15 cellular contexts compared by ENCODE assay signal in genomic region chr6:15412767-15413166, GRCh38.
DNase-seq lines count a peak whose midpoint lies in the region; ATAC-seq and TF ChIP-seq lines count a peak whose summit lies in the region.
"Had no signal": no experiment of that assay in that cellular context is flagged by ENCODE, and none has a peak within 500 bp of the region (broad histone marks: within the 10 kb centered on the region; RNA-seq: fewer than 3 reads in every experiment).

No MANE protein-coding gene starts in this region.

- no peak for TF ChIP-seq CTCF in CD4-positive, alpha-beta T cell (IDR thresholded peaks at IDR 0.05)
- TF ChIP-seq CTCF in WTC11 (IDR thresholded peaks at IDR 0.05) (no peak), osteocyte (IDR thresholded peaks at IDR 0.05) (no peak)

- ATAC-seq in activated CD4-positive, alpha-beta T cell treated with anti-CD3 and anti-CD28 coated beads for 36 hours = no peak
- ATAC-seq in CD4-positive, alpha-beta T cell (ENCODE audit: poor library complexity) = no peak
- no peak for ATAC-seq in WTC11
- no peak for ATAC-seq in HG03354 (IDR thresholded peaks at IDR 0.05; ENCODE audit: poor library complexity, severe bottlenecking, unreplicated experiment)
- ATAC-seq in left lobe of liver = no peak
- ATAC-seq: K562, Panc1, Right ventricle myocardium inferior had no signal

- intact Hi-C loops in activated CD4-positive, alpha-beta T cell treated with anti-CD3 and anti-CD28 coated beads, Interleukin-2, amount 10 ng/mL, durations not matched to agents 24 days and 14 days (cut with micrococcal nuclease) = no loop called here
- intact Hi-C loops in activated CD4-positive, alpha-beta T cell treated with anti-CD3 and anti-CD28 coated beads for 36 hours (cut with DNase I, micrococcal nuclease) = no loop called here
- intact Hi-C loops in CD4-positive, alpha-beta T cell (cut with DNase I, micrococcal nuclease) = no loop called here

- peaks cover 55% of the 10 kb centered on the region for H3K36me3 Mint-ChIP-seq in activated CD4-positive, alpha-beta T cell treated with anti-CD3 and anti-CD28 coated beads, Interleukin-2, amount 10 ng/mL, durations not matched to agents 24 days and 14 days (ENCODE audit: low read depth)
- peaks cover 60% of the 10 kb centered on the region for H3K36me3 Mint-ChIP-seq in activated CD4-positive, alpha-beta T cell treated with anti-CD3 and anti-CD28 coated beads for 36 hours (ENCODE audit: low read depth)
- H3K36me3 Mint-ChIP-seq in CD4-positive, alpha-beta T cell (ENCODE audit: low read depth) = peaks cover 59% of the 10 kb centered on the region
- peaks cover 58% of the 10 kb centered on the region for H3K36me3 Mint-ChIP-seq in WTC11
- peaks cover 12% of the 10 kb centered on the region for H3K36me3 Mint-ChIP-seq in osteocyte (ENCODE audit: unreplicated experiment)

- peaks cover 69% of the 10 kb centered on the region for H3K4me1 Mint-ChIP-seq in activated CD4-positive, alpha-beta T cell treated with anti-CD3 and anti-CD28 coated beads, Interleukin-2, amount 10 ng/mL, durations not matched to agents 24 days and 14 days
- H3K4me1 Mint-ChIP-seq in activated CD4-positive, alpha-beta T cell treated with anti-CD3 and anti-CD28 coated beads for 36 hours = peaks cover 75% of the 10 kb centered on the region
- H3K4me1 Mint-ChIP-seq in CD4-positive, alpha-beta T cell (ENCODE audit: low read depth) = peaks cover 72% of the 10 kb centered on the region
- H3K4me1 Mint-ChIP-seq in WTC11 = peaks cover 77% of the 10 kb centered on the region
- peaks cover 23% of the 10 kb centered on the region for H3K4me1 Mint-ChIP-seq in osteocyte (ENCODE audit: unreplicated experiment)

- H3K27me3 ChIP-seq in CD4-positive, alpha-beta T cell (ENCODE audit: control insufficient read depth, insufficient read depth, low read length) = no peaks in the 10 kb centered on the region

- DNase-seq in activated CD4-positive, alpha-beta T cell treated with anti-CD3 and anti-CD28 coated beads, Interleukin-2, amount 10 ng/mL, durations not matched to agents 24 days and 14 days = no peak
- no peak for DNase-seq in activated CD4-positive, alpha-beta T cell treated with anti-CD3 and anti-CD28 coated beads for 36 hours
- no peak for DNase-seq in CD4-positive, alpha-beta T cell
- DNase-seq in WTC11 (ENCODE audit: low spot score) (no peak), osteocyte (ENCODE audit: extremely low spot score, unreplicated experiment) (peak; percentile 59), NCI-H446 (lab: John Stamatoyannopoulos, UW) (no peak), left lobe of liver (ENCODE audit: low spot score) (no peak)
- DNase-seq: DMS79 treated with DMSO at 0.1 percent for 48 hours, NCI-H1048, NCI-H774 had no signal

- H3K9me3 ChIP-seq in CD4-positive, alpha-beta T cell (ENCODE audit: control insufficient read depth, low read length) = peaks cover 1% of the 10 kb centered on the region

- POLR2A ChIA-PET in activated CD4-positive, alpha-beta T cell treated with anti-CD3 and anti-CD28 coated beads for 36 hours (lab: Charles Lee) = no interaction called here
- POLR2A ChIA-PET in CD4-positive, alpha-beta T cell (lab: Charles Lee) = interaction anchor here (1.2 to 3.8 kb wide), 3 partner anchors 9 to 163 kb away, joined by 3 to 10 read pairs (median 6); no protein-coding TSS in a partner anchor
- POLR2A ChIA-PET in WTC11 (lab: Charles Lee) = interaction anchor here (0.8 kb wide), 1 partner anchor 9 kb away, joined by 4 read pairs; no protein-coding TSS in a partner anchor

- peaks cover 6% of the 10 kb centered on the region for H3K9me3 Mint-ChIP-seq in activated CD4-positive, alpha-beta T cell treated with anti-CD3 and anti-CD28 coated beads, Interleukin-2, amount 10 ng/mL, durations not matched to agents 24 days and 14 days
- peaks cover 5% of the 10 kb centered on the region for H3K9me3 Mint-ChIP-seq in activated CD4-positive, alpha-beta T cell treated with anti-CD3 and anti-CD28 coated beads for 36 hours (ENCODE audit: low read depth)
- peaks cover 3% of the 10 kb centered on the region for H3K9me3 Mint-ChIP-seq in CD4-positive, alpha-beta T cell
- H3K9me3 Mint-ChIP-seq in WTC11 (0 out of 2 replicates have a peak, but pooled peaks cover 2% of the 10 kb centered on the region), osteocyte (ENCODE audit: unreplicated experiment) (peaks cover 5% of the 10 kb centered on the region)

- H3K27ac ChIP-seq in CD4-positive, alpha-beta T cell (ENCODE audit: low read depth, low read length) = no peak overlapping the region

- H3K27me3 Mint-ChIP-seq in activated CD4-positive, alpha-beta T cell treated with anti-CD3 and anti-CD28 coated beads, Interleukin-2, amount 10 ng/mL, durations not matched to agents 24 days and 14 days = no peaks in the 10 kb centered on the region
- H3K27me3 Mint-ChIP-seq in activated CD4-positive, alpha-beta T cell treated with anti-CD3 and anti-CD28 coated beads for 36 hours = no peaks in the 10 kb centered on the region
- no peaks in the 10 kb centered on the region for H3K27me3 Mint-ChIP-seq in CD4-positive, alpha-beta T cell
- H3K27me3 Mint-ChIP-seq in WTC11 (ENCODE audit: low read depth) (no peaks in the 10 kb centered on the region), osteocyte (ENCODE audit: unreplicated experiment) (no peaks in the 10 kb centered on the region)

- CTCF ChIA-PET in activated CD4-positive, alpha-beta T cell treated with anti-CD3 and anti-CD28 coated beads for 36 hours (lab: Charles Lee) = interaction anchor here (1.5 kb wide), 1 partner anchor 25 kb away, joined by 3 read pairs; no protein-coding TSS in a partner anchor
- CTCF ChIA-PET in CD4-positive, alpha-beta T cell (lab: Charles Lee) = no interaction called here
- CTCF ChIA-PET in WTC11 (lab: Charles Lee) = interaction anchor here (0.6 to 1.2 kb wide), 6 partner anchors 9 to 554 kb away, joined by 3 to 6 read pairs (median 3); no protein-coding TSS in a partner anchor

- H3K27ac Mint-ChIP-seq in activated CD4-positive, alpha-beta T cell treated with anti-CD3 and anti-CD28 coated beads, Interleukin-2, amount 10 ng/mL, durations not matched to agents 24 days and 14 days = peak overlapping the region; percentile 8
- no peak overlapping the region for H3K27ac Mint-ChIP-seq in activated CD4-positive, alpha-beta T cell treated with anti-CD3 and anti-CD28 coated beads for 36 hours
- H3K27ac Mint-ChIP-seq in CD4-positive, alpha-beta T cell = peak overlapping the region; percentile 72
- H3K27ac Mint-ChIP-seq in WTC11 (0 out of 2 replicates have a peak overlapping the region, but pooled peaks have one; percentile 51), osteocyte (ENCODE audit: unreplicated experiment) (no peak overlapping the region)

- H3K4me3 Mint-ChIP-seq in activated CD4-positive, alpha-beta T cell treated with anti-CD3 and anti-CD28 coated beads, Interleukin-2, amount 10 ng/mL, durations not matched to agents 24 days and 14 days = no peak overlapping the region
- no peak overlapping the region for H3K4me3 Mint-ChIP-seq in activated CD4-positive, alpha-beta T cell treated with anti-CD3 and anti-CD28 coated beads for 36 hours
- no peak overlapping the region for H3K4me3 Mint-ChIP-seq in CD4-positive, alpha-beta T cell
- H3K4me3 Mint-ChIP-seq in WTC11 (no peak overlapping the region), osteocyte (ENCODE audit: unreplicated experiment) (no peak overlapping the region)
- H3K4me3 Mint-ChIP-seq: CD14-positive monocyte had no signal

TF ChIP-seq in WTC11, 78 proteins besides CTCF, POLR2A, EP300 and RAD21 (continues in another document):
- TF ChIP-seq FOXP4 (CRISPR knock-in tag; IDR thresholded peaks at IDR 0.05) (no peak), ZNF263 (CRISPR knock-in tag; IDR thresholded peaks at IDR 0.05; ENCODE audit: low read depth) (no peak), TP53 (CRISPR knock-in tag; IDR thresholded peaks at IDR 0.05) (no peak), FOXP1 (CRISPR knock-in tag; IDR thresholded peaks at IDR 0.05; ENCODE audit: borderline replicate concordance) (no peak), SMAD3 (CRISPR knock-in tag; IDR thresholded peaks at IDR 0.05; ENCODE audit: borderline replicate concordance) (no peak), USF1 (CRISPR knock-in tag; IDR thresholded peaks at IDR 0.05) (no peak), ZNF396 (CRISPR knock-in tag; IDR thresholded peaks at IDR 0.05; ENCODE audit: borderline replicate concordance) (no peak), CREB1 (CRISPR knock-in tag; IDR thresholded peaks at IDR 0.05) (no peak), NFYB (CRISPR knock-in tag; conservative IDR thresholded peaks at IDR 0.05; ENCODE audit: low read depth) (no peak), PRRX2 (CRISPR knock-in tag; IDR thresholded peaks at IDR 0.05) (no peak), HMGA2 (CRISPR knock-in tag; IDR thresholded peaks at IDR 0.05) (no peak), RELA (CRISPR knock-in tag; IDR thresholded peaks at IDR 0.05; ENCODE audit: borderline replicate concordance) (no peak), KAT7 (CRISPR knock-in tag; IDR thresholded peaks at IDR 0.05; ENCODE audit: borderline replicate concordance) (no peak), TEAD4 (CRISPR knock-in tag; IDR thresholded peaks at IDR 0.05) (no peak)

Comparison
In these comparisons a context has a peak if more than half of its experiments do, and no peak if none do; other contexts are left out.
1. H3K27ac Mint-ChIP-seq: peak in activated CD4-positive, alpha-beta T cell treated with anti-CD3 and anti-CD28 coated beads, Interleukin-2, amount 10 ng/mL, durations not matched to agents 24 days and 14 days (single experiment), CD4-positive, alpha-beta T cell (single experiment) and WTC11 (single experiment); none in activated CD4-positive, alpha-beta T cell treated with anti-CD3 and anti-CD28 coated beads for 36 hours (single experiment) and osteocyte (single experiment).